24 cellular contexts compared by ENCODE assay signal in the genomic region with DNA sequence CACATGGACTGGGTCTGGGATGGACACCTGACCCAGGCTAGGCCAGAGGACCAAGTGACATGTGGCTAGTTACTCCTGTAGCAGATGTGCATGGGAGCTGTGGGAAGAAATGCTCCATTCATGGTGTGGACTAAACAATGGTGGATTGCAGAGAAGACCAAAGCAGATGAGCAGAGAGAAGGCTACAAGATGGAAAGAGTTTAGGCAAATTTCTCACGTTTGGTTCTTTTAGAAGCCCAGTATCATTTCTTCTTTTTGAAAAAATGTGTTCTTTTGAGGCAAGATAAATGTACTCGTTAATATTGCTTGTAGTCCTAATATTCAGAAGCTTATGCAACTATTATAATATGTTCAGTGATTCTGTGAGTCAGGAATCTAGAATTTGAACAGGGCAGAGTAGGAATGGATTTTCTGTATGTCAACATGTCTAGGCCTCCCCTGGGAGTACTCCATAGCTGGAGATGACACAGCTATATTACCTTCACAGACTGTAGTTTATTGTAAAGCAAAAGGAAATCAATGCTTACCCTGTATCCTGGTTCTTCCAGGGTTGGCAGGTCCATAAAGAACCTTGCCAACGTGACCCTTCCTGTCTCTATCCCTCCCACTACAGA. TPM values are rescaled to one million over a fixed set of nuclear protein-coding genes. Genes with fewer than 3 reads are reported as not detected.
DNase-seq lines count a peak whose midpoint lies in the region; ATAC-seq, FAIRE-seq and TF ChIP-seq lines count a peak whose summit lies in the region.
"Had no signal": no experiment of that assay in that cellular context is flagged by ENCODE, and none has a peak within 500 bp of the region (broad histone marks: within the 10 kb centered on the region; RNA-seq: fewer than 3 reads in every experiment).

No MANE protein-coding gene starts in this region.

- no peaks in the 10 kb centered on the region for H3K9me3 Mint-ChIP-seq in CD4-positive, alpha-beta T cell
- H3K9me3 Mint-ChIP-seq in IgD-negative memory B cell: no peaks in the 10 kb centered on the region
- H3K9me3 Mint-ChIP-seq in effector memory CD8-positive, alpha-beta T cell: no peaks in the 10 kb centered on the region
- H3K9me3 Mint-ChIP-seq in natural killer cell treated with Interleukin-12 subunit alpha and Interleukin-12 subunit beta and Interleukin-15 and Interleukin-18, amount 100 ng/mL, for 72 hours: no peaks in the 10 kb centered on the region
- H3K9me3 Mint-ChIP-seq: HFFc6, naive B cell had no signal

- no peak for ATAC-seq in CD4-positive, alpha-beta T cell (ENCODE audit: poor library complexity)
- no peak for ATAC-seq in effector memory CD8-positive, alpha-beta T cell (replicated peaks)
- ATAC-seq in natural killer cell treated with Interleukin-12 subunit alpha and Interleukin-12 subunit beta and Interleukin-15 and Interleukin-18, amount 100 ng/mL, for 72 hours: no peak
- ATAC-seq: heart left ventricle; left colon; pancreas; stimulated activated naive CD8-positive, alpha-beta T cell treated with anti-CD3 and anti-CD28 coated beads, Interleukin-15, Interleukin-2, amounts not matched to agents 100 U/mL and 50 U/mL, for 24 hours had no signal

- peaks cover 41% of the 10 kb centered on the region for H3K4me1 Mint-ChIP-seq in CD4-positive, alpha-beta T cell (ENCODE audit: low read depth)
- H3K4me1 Mint-ChIP-seq in IgD-negative memory B cell: peaks cover 32 to 47% (median 39%) of the 10 kb centered on the region in 3 donors
- H3K4me1 Mint-ChIP-seq in effector memory CD8-positive, alpha-beta T cell (ENCODE audit: low read depth in 2 of 2): peaks cover 32 to 50% of the 10 kb centered on the region in 2 donors
- H3K4me1 Mint-ChIP-seq in natural killer cell treated with Interleukin-12 subunit alpha and Interleukin-12 subunit beta and Interleukin-15 and Interleukin-18, amount 100 ng/mL, for 72 hours (ENCODE audit: low read depth in 2 of 2): peaks cover 30 to 34% of the 10 kb centered on the region in 2 donors

- no peak for DNase-seq in CD4-positive, alpha-beta T cell
- no peak for DNase-seq in effector memory CD8-positive, alpha-beta T cell
- no peak for DNase-seq in natural killer cell treated with Interleukin-12 subunit alpha and Interleukin-12 subunit beta and Interleukin-15 and Interleukin-18, amount 100 ng/mL, for 72 hours (ENCODE audit: low spot score)
- no peak for DNase-seq in NCI-H187 treated with DMSO at 0.1 percent for 48 hours (lab: John Stamatoyannopoulos, UW)
- no peak for DNase-seq in mucosa of gallbladder (ENCODE audit: low spot score)
- no peak for DNase-seq in RCC 7860 (ENCODE audit: low spot score)
- DNase-seq: activated CD4-positive, alpha-beta T cell treated with anti-CD3 and anti-CD28 coated beads for 1 hour; activated naive CD4-positive, alpha-beta T cell; DMS153; heart left ventricle; HFFc6; left colon; mesenchymal stem cell; naive B cell; NCI-H1694 treated with DMSO at 0.1 percent for 48 hours; NCI-H526; pancreas; SHP77 treated with DMSO at 0.1 percent for 48 hours; stimulated activated naive CD8-positive, alpha-beta T cell treated with anti-CD3 and anti-CD28 coated beads, Interleukin-15, Interleukin-2, amounts not matched to agents 100 U/mL and 50 U/mL, for 24 hours had no signal

- peak overlapping the region; percentile 67 for H3K27ac Mint-ChIP-seq in CD4-positive, alpha-beta T cell
- peak overlapping the region in 2 of 3 donors; percentile 9 to 52 for H3K27ac Mint-ChIP-seq in IgD-negative memory B cell
- H3K27ac Mint-ChIP-seq in effector memory CD8-positive, alpha-beta T cell: peak overlapping the region; percentile 70 to 98
- peak overlapping the region; percentile 88 to 97 for H3K27ac Mint-ChIP-seq in natural killer cell treated with Interleukin-12 subunit alpha and Interleukin-12 subunit beta and Interleukin-15 and Interleukin-18, amount 100 ng/mL, for 72 hours
- H3K27ac Mint-ChIP-seq: HFFc6 had no signal

- no peak for TF ChIP-seq CTCF in CD4-positive, alpha-beta T cell (IDR thresholded peaks at IDR 0.05)

- intact Hi-C loops in CD4-positive, alpha-beta T cell (cut with DNase I, micrococcal nuclease): loop anchor here (5.0 kb wide), 2 partner anchors 53 to 82 kb away; a partner anchor contains a TSS

- H3K27ac ChIP-seq in CD4-positive, alpha-beta T cell (ENCODE audit: low read depth, low read length): no peak overlapping the region
- H3K27ac ChIP-seq: KMS-11, pancreas, right atrium auricular region, thoracic aorta had no signal

- FAIRE-seq in RCC 7860 (lab: Jason Lieb, UNC): no peak
- FAIRE-seq: pancreas had no signal

- H3K36me3 Mint-ChIP-seq in CD4-positive, alpha-beta T cell (ENCODE audit: low read depth): peaks cover 58% of the 10 kb centered on the region
- H3K36me3 Mint-ChIP-seq in IgD-negative memory B cell: peaks cover 5% of the 10 kb centered on the region
- H3K36me3 Mint-ChIP-seq in effector memory CD8-positive, alpha-beta T cell (ENCODE audit: insufficient read depth): peaks cover 21% of the 10 kb centered on the region
- H3K36me3 Mint-ChIP-seq in natural killer cell treated with Interleukin-12 subunit alpha and Interleukin-12 subunit beta and Interleukin-15 and Interleukin-18, amount 100 ng/mL, for 72 hours: peaks cover 11% of the 10 kb centered on the region

- peak overlapping the region; percentile 26 for H3K4me3 Mint-ChIP-seq in CD4-positive, alpha-beta T cell
- H3K4me3 Mint-ChIP-seq in IgD-negative memory B cell: peak overlapping the region in 1 of 4 donors; percentile 98
- H3K4me3 Mint-ChIP-seq in effector memory CD8-positive, alpha-beta T cell: no peak overlapping the region
- no peak overlapping the region for H3K4me3 Mint-ChIP-seq in natural killer cell treated with Interleukin-12 subunit alpha and Interleukin-12 subunit beta and Interleukin-15 and Interleukin-18, amount 100 ng/mL, for 72 hours
- H3K4me3 Mint-ChIP-seq: HFFc6 had no signal

- no peaks in the 10 kb centered on the region for H3K9me3 ChIP-seq in CD4-positive, alpha-beta T cell (ENCODE audit: control insufficient read depth, low read length)
- H3K9me3 ChIP-seq: heart left ventricle, pancreas, right atrium auricular region, thoracic aorta had no signal

- CTCF ChIA-PET in CD4-positive, alpha-beta T cell (lab: Charles Lee): interaction anchor here (0.8 kb wide), 1 partner anchor 16 kb away, joined by 3 read pairs; a partner anchor contains a TSS

- H3K27me3 ChIP-seq in CD4-positive, alpha-beta T cell (ENCODE audit: control insufficient read depth, insufficient read depth, low read length): no peaks in the 10 kb centered on the region
- H3K27me3 ChIP-seq: heart left ventricle, pancreas, right atrium auricular region had no signal

- no peaks in the 10 kb centered on the region for H3K27me3 Mint-ChIP-seq in CD4-positive, alpha-beta T cell
- no peaks in the 10 kb centered on the region for H3K27me3 Mint-ChIP-seq in IgD-negative memory B cell
- no peaks in the 10 kb centered on the region for H3K27me3 Mint-ChIP-seq in effector memory CD8-positive, alpha-beta T cell
- H3K27me3 Mint-ChIP-seq in natural killer cell treated with Interleukin-12 subunit alpha and Interleukin-12 subunit beta and Interleukin-15 and Interleukin-18, amount 100 ng/mL, for 72 hours: no peaks in the 10 kb centered on the region
- H3K27me3 Mint-ChIP-seq: naive B cell had no signal

- POLR2A ChIA-PET in CD4-positive, alpha-beta T cell (lab: Charles Lee): interaction anchor here (0.7 to 6.1 kb wide), 2 partner anchors 9 to 18 kb away, joined by 3 to 31 read pairs; no protein-coding TSS in a partner anchor

RNA-seq across cellular contexts. Expression of a gene that starts 2.3 kb away (rescaled TPM):
- total RNA-seq in CD4-positive, alpha-beta T cell: 10 to 100 TPM; 16.2 to 17.5 TPM
- 16.9 TPM for polyA plus RNA-seq in IgD-negative memory B cell
- total RNA-seq in natural killer cell treated with Interleukin-12 subunit alpha and Interleukin-12 subunit beta and Interleukin-15 and Interleukin-18, amount 100 ng/mL, for 72 hours: 10 to 100 TPM; 41.2 to 47.4 TPM
- total RNA-seq in mucosa of gallbladder: 23.4 TPM

RNA-seq across cellular contexts. Expression of a gene that starts 15.2 kb away (rescaled TPM):
- total RNA-seq in CD4-positive, alpha-beta T cell: 10 to 100 TPM; 21.4 to 26.5 TPM
- 36.3 TPM for polyA plus RNA-seq in IgD-negative memory B cell
- 10 to 100 TPM; 42.9 to 54.1 TPM for total RNA-seq in natural killer cell treated with Interleukin-12 subunit alpha and Interleukin-12 subunit beta and Interleukin-15 and Interleukin-18, amount 100 ng/mL, for 72 hours
- 32.1 TPM for total RNA-seq in mucosa of gallbladder

RNA-seq across cellular contexts. Expression of a gene that starts 44.6 kb away (rescaled TPM):
- total RNA-seq in CD4-positive, alpha-beta T cell: not detected
- 3.7 TPM for polyA plus RNA-seq in IgD-negative memory B cell
- total RNA-seq in natural killer cell treated with Interleukin-12 subunit alpha and Interleukin-12 subunit beta and Interleukin-15 and Interleukin-18, amount 100 ng/mL, for 72 hours: not detected
- not detected for total RNA-seq in mucosa of gallbladder
- total RNA-seq: G401, heart left ventricle, HFFc6, left colon, pancreas, right atrium auricular region, thoracic aorta had no signal
- polyA plus RNA-seq: heart left ventricle, pancreas had no signal

RNA-seq across cellular contexts. Expression of a gene that starts 53.4 kb away (rescaled TPM):
- 100 to 1,000 TPM; 109 TPM for total RNA-seq in CD4-positive, alpha-beta T cell
- polyA plus RNA-seq in IgD-negative memory B cell: 38.6 TPM
- total RNA-seq in natural killer cell treated with Interleukin-12 subunit alpha and Interleukin-12 subunit beta and Interleukin-15 and Interleukin-18, amount 100 ng/mL, for 72 hours: 10 to 100 TPM; 53.6 to 80.6 TPM
- total RNA-seq in mucosa of gallbladder: 32.1 TPM

Comparison
In these comparisons a context has a peak if more than half of its experiments do, and no peak if none do; other contexts are left out.
1. H3K27ac Mint-ChIP-seq: peak in every context shown above with its lines; median percentile 92 in natural killer cell treated with Interleukin-12 subunit alpha and Interleukin-12 subunit beta and Interleukin-15 and Interleukin-18, amount 100 ng/mL, for 72 hours; 84 in effector memory CD8-positive, alpha-beta T cell; 67 in CD4-positive, alpha-beta T cell; 30 in IgD-negative memory B cell.